ENCODE assay signal across 8 cellular contexts in genomic region chr17:6701719-6702118, GRCh38. TPM values are rescaled to one million over a fixed set of nuclear protein-coding genes. Genes with fewer than 3 reads are reported as not detected.
DNase-seq lines count a peak whose midpoint lies in the region; ATAC-seq and TF ChIP-seq lines count a peak whose summit lies in the region.

No MANE protein-coding gene starts in this region.

- TF ChIP-seq CTCF in chondrocyte (IDR thresholded peaks at IDR 0.05): peak; percentile 53
- TF ChIP-seq CTCF in esophagus muscularis mucosa (IDR thresholded peaks at IDR 0.05): peak in 1 of 3 experiments; percentile 15
- TF ChIP-seq CTCF in gastroesophageal sphincter (IDR thresholded peaks at IDR 0.05): peak in 1 of 4 experiments; percentile 18

- H3K36me3 Mint-ChIP-seq in chondrocyte (ENCODE audit: low read depth): no peaks in the 10 kb centered on the region

- H3K27ac ChIP-seq in esophagus muscularis mucosa (replicated peaks in 1 of 4) (no peak overlapping the region), gastroesophageal sphincter (no peak overlapping the region)

- 17% methylated on average over 11 of the region's 11 CpGs for WGBS in esophagus muscularis mucosa
- 7 to 14% methylated on average over 5 to 6 of the region's 11 CpGs for WGBS in gastroesophageal sphincter (ENCODE audit: low coverage in 1 of 2), 2 donors

- H3K4me3 Mint-ChIP-seq in chondrocyte (ENCODE audit: unreplicated experiment): no peak overlapping the region

- H3K27me3 Mint-ChIP-seq in chondrocyte (ENCODE audit: low read depth): peaks cover 25% of the 10 kb centered on the region

- TF ChIP-seq POLR2A in esophagus muscularis mucosa (IDR thresholded peaks at IDR 0.05; ENCODE audit: low read depth) (no peak), gastroesophageal sphincter (IDR thresholded peaks at IDR 0.05) (no peak)

- ATAC-seq in gastroesophageal sphincter: no peak

- H3K4me3 ChIP-seq in esophagus muscularis mucosa (no peak overlapping the region), gastroesophageal sphincter (no peak overlapping the region)

- H3K9me3 Mint-ChIP-seq in chondrocyte (ENCODE audit: low read depth): no peaks in the 10 kb centered on the region

- no peaks in the 10 kb centered on the region for H3K4me1 Mint-ChIP-seq in chondrocyte (ENCODE audit: low read depth)

- no peak overlapping the region for H3K27ac Mint-ChIP-seq in chondrocyte (ENCODE audit: unreplicated experiment)

- TF ChIP-seq EP300 in esophagus muscularis mucosa (IDR thresholded peaks at IDR 0.05): no peak
- TF ChIP-seq EP300 in gastroesophageal sphincter (IDR thresholded peaks at IDR 0.05): no peak

- intact Hi-C loops in esophagus muscularis mucosa (cut with DNase I): no loop called here

- H3K4me1 ChIP-seq in esophagus muscularis mucosa (no peaks in the 10 kb centered on the region), gastroesophageal sphincter (no peaks in the 10 kb centered on the region)

- peak; percentile 73 for DNase-seq in DMS 273 (lab: John Stamatoyannopoulos, UW; ENCODE audit: unreplicated experiment)
- DNase-seq in DMS 273 treated with DMSO at 0.1 percent for 48 hours (lab: John Stamatoyannopoulos, UW): no peak
- peak; percentile 78 for DNase-seq in OCI-M1 (lab: John Stamatoyannopoulos, UW)
- DNase-seq in chondrocyte (ENCODE audit: low spot score): no peak
- peak in 3 of 4 experiments; percentile 12 to 39 (median 13) for DNase-seq in stimulated activated CD4-positive, alpha-beta T cell treated with anti-CD3 and anti-CD28 coated beads, Interleukin-1b, Interleukin-23, amount 100 ng/mL, for 24 hours (ENCODE audit: low read depth in 4 of 4, low spot score in 1 of 4)
- DNase-seq in esophagus muscularis mucosa (ENCODE audit: extremely low spot score): no peak
- no peak for DNase-seq in DMS79 treated with DMSO at 0.1 percent for 48 hours (lab: John Stamatoyannopoulos, UW)

- H3K36me3 ChIP-seq in esophagus muscularis mucosa (no peaks in the 10 kb centered on the region), gastroesophageal sphincter (no peaks in the 10 kb centered on the region)

- H3K9me3 ChIP-seq in esophagus muscularis mucosa (no peaks in the 10 kb centered on the region), gastroesophageal sphincter (no peaks in the 10 kb centered on the region)

- H3K27me3 ChIP-seq in esophagus muscularis mucosa (peaks cover 0 to 40% (median 0%) of the 10 kb centered on the region in 4 donors), gastroesophageal sphincter (peaks cover 51% of the 10 kb centered on the region)

RNA-seq across cellular contexts. Expression of gene SLC13A5, which starts 11.4 kb away (rescaled TPM):
- total RNA-seq in chondrocyte (1.1 to 1.5 TPM in 2 of 3 replicates, not detected in the other), esophagus muscularis mucosa (under 1 TPM in 1 of 4 donors, not detected in 3; 0.34 TPM), gastroesophageal sphincter (under 1 TPM in 1 of 4 donors, not detected in 3; 0.39 TPM)

RNA-seq across cellular contexts. Expression of gene C17orf100, which starts 50.2 kb away (rescaled TPM):
- 2.0 to 3.0 TPM (median 2.9 TPM) in 3 replicates for total RNA-seq in chondrocyte
- 1 to 10 TPM in 1 of 4 donors, under 1 TPM in 3; 0.50 to 1.5 (median 0.84) TPM for total RNA-seq in esophagus muscularis mucosa
- total RNA-seq in gastroesophageal sphincter: 1 to 10 TPM in 2 of 4 donors, not detected in 2; 1.4 to 2.1 TPM

RNA-seq across cellular contexts. Expression of gene MED31, which starts 50.3 kb away (rescaled TPM):
- total RNA-seq in chondrocyte (12.9 to 24.2 TPM (median 14.5 TPM) in 3 replicates), esophagus muscularis mucosa (1 to 10 TPM; 4.5 to 8.7 (median 6.9) TPM), gastroesophageal sphincter (10 to 100 TPM in 1 of 4 donors, 1 to 10 TPM in 3; 1.9 to 12.0 (median 7.8) TPM)

RNA-seq across cellular contexts. Expression of gene XAF1, which starts 54.1 kb away (rescaled TPM):
- total RNA-seq in chondrocyte: 0.36 to 0.40 TPM in 2 of 3 replicates, not detected in the other
- 10 to 100 TPM; 11.1 to 35.3 (median 15.9) TPM for total RNA-seq in esophagus muscularis mucosa
- 10 to 100 TPM; 11.0 to 40.9 (median 19.1) TPM for total RNA-seq in gastroesophageal sphincter

Comparison
In these comparisons a context has a peak if more than half of its experiments do, and no peak if none do; other contexts are left out.
1. DNase-seq: peak in DMS 273 (single experiment), OCI-M1 (single experiment) and stimulated activated CD4-positive, alpha-beta T cell treated with anti-CD3 and anti-CD28 coated beads, Interleukin-1b, Interleukin-23, amount 100 ng/mL, for 24 hours (3 of 4); none in DMS 273 treated with DMSO at 0.1 percent for 48 hours (single experiment), chondrocyte (single experiment), esophagus muscularis mucosa (single experiment) and DMS79 treated with DMSO at 0.1 percent for 48 hours (single experiment).